18 cellular contexts compared by ENCODE assay signal in genomic region chrX:72002886-72003285, GRCh38.
"Had no signal": no experiment of that assay in that cellular context is flagged by ENCODE, and none has a peak within 500 bp of the region (broad histone marks: within the 10 kb centered on the region; RNA-seq: fewer than 3 reads in every experiment).

No MANE protein-coding gene starts in this region.

- DNase-seq: activated CD4-positive, alpha-beta memory T cell treated with anti-CD3 and anti-CD28 coated beads, Interleukin-2, amount 10 ng/mL, durations not matched to agents 7 days and 5 days; activated CD4-positive, alpha-beta T cell treated with anti-CD3 and anti-CD28 coated beads for 36 hours; activated naive CD4-positive, alpha-beta T cell; activated T-cell treated with anti-CD3 and anti-CD28 coated beads, Interleukin-2, amount 50 U/mL, for 72 hours; caudate nucleus; colonic mucosa; effector CD8-positive, alpha-beta T cell; immature natural killer cell; left colon; mammary epithelial cell; ovary; stimulated activated CD4-positive, alpha-beta T cell treated with anti-CD3 and anti-CD28 coated beads, Interleukin-2, amount 100 ng/mL, for 48 hours; stimulated activated naive CD4-positive, alpha-beta T cell treated with Interleukin-2 at 50 U/mL for 16 hours; T1000; upper lobe of right lung had no signal

- H3K4me1 ChIP-seq: colonic mucosa, upper lobe of right lung had no signal

- H3K27me3 ChIP-seq: ascending aorta, colonic mucosa, ovary, suprapubic skin, upper lobe of right lung had no signal

- H3K27ac ChIP-seq: ascending aorta, colonic mucosa, ovary, suprapubic skin, upper lobe of right lung, VCaP had no signal

- H3K9me3 ChIP-seq: ascending aorta, colonic mucosa, ovary, suprapubic skin, upper lobe of right lung had no signal

- H3K4me3 ChIP-seq: ascending aorta, colonic mucosa, ovary, suprapubic skin, upper lobe of right lung had no signal

- ATAC-seq: activated CD4-positive, alpha-beta T cell treated with anti-CD3 and anti-CD28 coated beads for 36 hours; activated T-cell treated with anti-CD3 and anti-CD28 coated beads, Interleukin-2, amount 50 U/mL, for 72 hours; left colon; upper lobe of right lung had no signal

- H3K36me3 ChIP-seq: ascending aorta, colonic mucosa, ovary, suprapubic skin, upper lobe of right lung had no signal
